Comparison of ENCODE assay signal across 1 cellular context in the genomic region with DNA sequence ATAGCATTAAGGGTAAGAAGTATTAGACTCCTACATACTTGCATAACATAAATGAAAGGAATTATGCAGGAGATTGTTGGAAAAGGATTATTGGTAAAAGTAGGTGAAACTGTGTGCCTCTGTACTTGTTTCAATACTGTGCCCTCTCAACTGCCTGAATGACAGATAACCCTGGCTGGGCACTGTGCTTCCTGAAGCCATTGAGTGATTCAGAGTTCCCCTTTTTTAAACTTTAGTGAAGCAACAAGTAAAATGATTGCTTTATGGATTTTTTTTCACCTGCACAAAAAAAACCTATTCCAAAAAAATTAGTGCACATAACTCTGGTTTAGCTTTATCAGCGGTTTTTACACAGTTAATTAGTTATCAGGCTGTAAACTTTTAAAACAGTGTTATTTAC.
TF ChIP-seq lines count a peak whose summit lies in the region.

No MANE protein-coding gene starts in this region.

TF ChIP-seq in WTC11, 78 proteins besides CTCF, POLR2A, EP300 and RAD21 (continued from another document):
- TF ChIP-seq, protein P1, sequence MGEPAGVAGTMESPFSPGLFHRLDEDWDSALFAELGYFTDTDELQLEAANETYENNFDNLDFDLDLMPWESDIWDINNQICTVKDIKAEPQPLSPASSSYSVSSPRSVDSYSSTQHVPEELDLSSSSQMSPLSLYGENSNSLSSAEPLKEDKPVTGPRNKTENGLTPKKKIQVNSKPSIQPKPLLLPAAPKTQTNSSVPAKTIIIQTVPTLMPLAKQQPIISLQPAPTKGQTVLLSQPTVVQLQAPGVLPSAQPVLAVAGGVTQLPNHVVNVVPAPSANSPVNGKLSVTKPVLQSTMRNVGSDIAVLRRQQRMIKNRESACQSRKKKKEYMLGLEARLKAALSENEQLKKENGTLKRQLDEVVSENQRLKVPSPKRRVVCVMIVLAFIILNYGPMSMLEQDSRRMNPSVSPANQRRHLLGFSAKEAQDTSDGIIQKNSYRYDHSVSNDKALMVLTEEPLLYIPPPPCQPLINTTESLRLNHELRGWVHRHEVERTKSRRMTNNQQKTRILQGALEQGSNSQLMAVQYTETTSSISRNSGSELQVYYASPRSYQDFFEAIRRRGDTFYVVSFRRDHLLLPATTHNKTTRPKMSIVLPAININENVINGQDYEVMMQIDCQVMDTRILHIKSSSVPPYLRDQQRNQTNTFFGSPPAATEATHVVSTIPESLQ (CRISPR knock-in tag; IDR thresholded peaks at IDR 0.05), result no peak
- TF ChIP-seq E2F1 (CRISPR knock-in tag; IDR thresholded peaks at IDR 0.05) (no peak), CREB1 (CRISPR knock-in tag; IDR thresholded peaks at IDR 0.05) (no peak), FOXJ3 (CRISPR knock-in tag; IDR thresholded peaks at IDR 0.05; ENCODE audit: borderline replicate concordance) (no peak)
- TF ChIP-seq, protein P2, sequence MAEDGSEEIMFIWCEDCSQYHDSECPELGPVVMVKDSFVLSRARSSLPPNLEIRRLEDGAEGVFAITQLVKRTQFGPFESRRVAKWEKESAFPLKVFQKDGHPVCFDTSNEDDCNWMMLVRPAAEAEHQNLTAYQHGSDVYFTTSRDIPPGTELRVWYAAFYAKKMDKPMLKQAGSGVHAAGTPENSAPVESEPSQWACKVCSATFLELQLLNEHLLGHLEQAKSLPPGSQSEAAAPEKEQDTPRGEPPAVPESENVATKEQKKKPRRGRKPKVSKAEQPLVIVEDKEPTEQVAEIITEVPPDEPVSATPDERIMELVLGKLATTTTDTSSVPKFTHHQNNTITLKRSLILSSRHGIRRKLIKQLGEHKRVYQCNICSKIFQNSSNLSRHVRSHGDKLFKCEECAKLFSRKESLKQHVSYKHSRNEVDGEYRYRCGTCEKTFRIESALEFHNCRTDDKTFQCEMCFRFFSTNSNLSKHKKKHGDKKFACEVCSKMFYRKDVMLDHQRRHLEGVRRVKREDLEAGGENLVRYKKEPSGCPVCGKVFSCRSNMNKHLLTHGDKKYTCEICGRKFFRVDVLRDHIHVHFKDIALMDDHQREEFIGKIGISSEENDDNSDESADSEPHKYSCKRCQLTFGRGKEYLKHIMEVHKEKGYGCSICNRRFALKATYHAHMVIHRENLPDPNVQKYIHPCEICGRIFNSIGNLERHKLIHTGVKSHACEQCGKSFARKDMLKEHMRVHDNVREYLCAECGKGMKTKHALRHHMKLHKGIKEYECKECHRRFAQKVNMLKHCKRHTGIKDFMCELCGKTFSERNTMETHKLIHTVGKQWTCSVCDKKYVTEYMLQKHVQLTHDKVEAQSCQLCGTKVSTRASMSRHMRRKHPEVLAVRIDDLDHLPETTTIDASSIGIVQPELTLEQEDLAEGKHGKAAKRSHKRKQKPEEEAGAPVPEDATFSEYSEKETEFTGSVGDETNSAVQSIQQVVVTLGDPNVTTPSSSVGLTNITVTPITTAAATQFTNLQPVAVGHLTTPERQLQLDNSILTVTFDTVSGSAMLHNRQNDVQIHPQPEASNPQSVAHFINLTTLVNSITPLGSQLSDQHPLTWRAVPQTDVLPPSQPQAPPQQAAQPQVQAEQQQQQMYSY (CRISPR knock-in tag; IDR thresholded peaks at IDR 0.05), result no peak
- TF ChIP-seq, protein P3, sequence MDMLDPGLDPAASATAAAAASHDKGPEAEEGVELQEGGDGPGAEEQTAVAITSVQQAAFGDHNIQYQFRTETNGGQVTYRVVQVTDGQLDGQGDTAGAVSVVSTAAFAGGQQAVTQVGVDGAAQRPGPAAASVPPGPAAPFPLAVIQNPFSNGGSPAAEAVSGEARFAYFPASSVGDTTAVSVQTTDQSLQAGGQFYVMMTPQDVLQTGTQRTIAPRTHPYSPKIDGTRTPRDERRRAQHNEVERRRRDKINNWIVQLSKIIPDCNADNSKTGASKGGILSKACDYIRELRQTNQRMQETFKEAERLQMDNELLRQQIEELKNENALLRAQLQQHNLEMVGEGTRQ (CRISPR knock-in tag; IDR thresholded peaks at IDR 0.05), result no peak
